Comparison of ENCODE assay signal across 16 cellular contexts in the genomic region with DNA sequence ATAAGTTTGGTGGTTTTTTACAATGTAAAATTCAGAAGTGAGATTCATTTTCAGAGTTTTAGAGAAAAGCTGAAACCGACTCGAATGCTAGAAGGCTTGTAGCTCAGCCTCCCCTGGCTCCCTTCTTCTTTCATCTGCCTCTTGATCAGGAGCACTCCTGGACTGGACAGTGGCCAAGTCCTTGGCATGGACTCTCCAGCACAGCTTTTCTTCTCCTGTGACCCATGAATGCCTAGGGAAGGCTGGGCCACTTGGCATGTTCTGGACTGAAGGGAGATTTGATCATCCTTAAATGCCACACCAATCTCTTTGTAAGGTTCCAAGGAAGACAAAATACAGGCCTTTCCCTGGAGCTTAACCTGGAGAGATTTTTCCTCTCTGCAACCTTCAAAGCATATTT.
"Had no signal": no experiment of that assay in that cellular context is flagged by ENCODE, and none has a peak within 500 bp of the region (broad histone marks: within the 10 kb centered on the region; RNA-seq: fewer than 3 reads in every experiment).

No MANE protein-coding gene starts in this region.

- H3K4me3 Mint-ChIP-seq: activated CD4-positive, alpha-beta memory T cell treated with anti-CD3 and anti-CD28 coated beads for 36 hours; activated CD8-positive, alpha-beta memory T cell treated with anti-CD3 and anti-CD28 coated beads, Interleukin-2, amount 10 ng/mL, durations not matched to agents 7 days and 5 days; activated naive CD4-positive, alpha-beta T cell treated with anti-CD3 and anti-CD28 coated beads, Interleukin-2, amount 50 U/mL, for 24 hours had no signal

- H3K27ac ChIP-seq: colonic mucosa, gastroesophageal sphincter, heart right ventricle, sigmoid colon, uterus had no signal

- H3K4me1 ChIP-seq: colonic mucosa, gastroesophageal sphincter, heart right ventricle, uterus had no signal

- H3K36me3 ChIP-seq: colonic mucosa, gastroesophageal sphincter, heart right ventricle, sigmoid colon, uterus had no signal

- H3K27me3 ChIP-seq: colonic mucosa, gastroesophageal sphincter, heart right ventricle, sigmoid colon, uterus had no signal

- H3K27me3 Mint-ChIP-seq: activated CD4-positive, alpha-beta memory T cell treated with anti-CD3 and anti-CD28 coated beads for 36 hours; activated CD8-positive, alpha-beta memory T cell treated with anti-CD3 and anti-CD28 coated beads, Interleukin-2, amount 10 ng/mL, durations not matched to agents 7 days and 5 days; activated naive CD4-positive, alpha-beta T cell treated with anti-CD3 and anti-CD28 coated beads, Interleukin-2, amount 50 U/mL, for 24 hours had no signal

- FAIRE-seq: endometrium, islet of Langerhans had no signal

- H3K27ac Mint-ChIP-seq: activated CD4-positive, alpha-beta memory T cell treated with anti-CD3 and anti-CD28 coated beads for 36 hours; activated CD8-positive, alpha-beta memory T cell treated with anti-CD3 and anti-CD28 coated beads, Interleukin-2, amount 10 ng/mL, durations not matched to agents 7 days and 5 days; activated naive CD4-positive, alpha-beta T cell treated with anti-CD3 and anti-CD28 coated beads, Interleukin-2, amount 50 U/mL, for 24 hours had no signal

- DNase-seq: activated CD4-positive, alpha-beta memory T cell treated with anti-CD3 and anti-CD28 coated beads for 36 hours; activated CD4-positive, CD25-positive, alpha-beta regulatory T cell treated with anti-CD3 and anti-CD28 coated beads, Interleukin-2, amount 50 U/mL, for 72 hours; activated CD8-positive, alpha-beta memory T cell treated with anti-CD3 and anti-CD28 coated beads, Interleukin-2, amount 10 ng/mL, durations not matched to agents 7 days and 5 days; activated T-cell treated with anti-CD3 and anti-CD28 coated beads, Interleukin-2, amount 50 U/mL, for 1 hour; colonic mucosa; heart right ventricle; mesendoderm; sigmoid colon; stimulated activated CD4-positive, alpha-beta T cell treated with anti-CD3 and anti-CD28 coated beads, Interleukin-1b, Interleukin-23, amount 100 ng/mL, for 48 hours; T-helper 1 cell; T1000; uterus had no signal

- H3K36me3 Mint-ChIP-seq: activated CD4-positive, alpha-beta memory T cell treated with anti-CD3 and anti-CD28 coated beads for 36 hours; activated CD8-positive, alpha-beta memory T cell treated with anti-CD3 and anti-CD28 coated beads, Interleukin-2, amount 10 ng/mL, durations not matched to agents 7 days and 5 days; activated naive CD4-positive, alpha-beta T cell treated with anti-CD3 and anti-CD28 coated beads, Interleukin-2, amount 50 U/mL, for 24 hours had no signal

- H3K9me3 Mint-ChIP-seq: activated CD4-positive, alpha-beta memory T cell treated with anti-CD3 and anti-CD28 coated beads for 36 hours; activated naive CD4-positive, alpha-beta T cell treated with anti-CD3 and anti-CD28 coated beads, Interleukin-2, amount 50 U/mL, for 24 hours had no signal

- H3K4me1 Mint-ChIP-seq: activated CD8-positive, alpha-beta memory T cell treated with anti-CD3 and anti-CD28 coated beads, Interleukin-2, amount 10 ng/mL, durations not matched to agents 7 days and 5 days; activated naive CD4-positive, alpha-beta T cell treated with anti-CD3 and anti-CD28 coated beads, Interleukin-2, amount 50 U/mL, for 24 hours had no signal

- H3K4me3 ChIP-seq: colonic mucosa, gastroesophageal sphincter, heart right ventricle, sigmoid colon, uterus had no signal

- H3K9me3 ChIP-seq: colonic mucosa, gastroesophageal sphincter, heart right ventricle, sigmoid colon, uterus had no signal
